In genomic region chr6:87155272-87155919, GRCh38 we compare ENCODE assay signal across 1 cellular context.
TF ChIP-seq lines count a peak whose summit lies in the region.

TSS of gene ZNF292 (plus strand) at chr6:87155565. CDS start at chr6:87155592, 27 bp downstream.

TF ChIP-seq in HepG2, 621 proteins besides CTCF, POLR2A, EP300 and RAD21 (continued from another document and continues in another):
- TF ChIP-seq MATR3 (CRISPR knock-in tag; IDR thresholded peaks at IDR 0.05) (no peak), ZBTB4 (CRISPR knock-in tag; IDR thresholded peaks at IDR 0.05; ENCODE audit: borderline replicate concordance) (peak; percentile 83; the same call in 1 of the 2 replicates), ZNF563 (CRISPR knock-in tag; IDR thresholded peaks at IDR 0.05) (peak; percentile 85; the same call in 1 of the 2 replicates), SP4 (CRISPR knock-in tag; IDR thresholded peaks at IDR 0.05) (peak; percentile 83; the same call in 1 of the 2 replicates), MYNN (CRISPR knock-in tag; IDR thresholded peaks at IDR 0.05; ENCODE audit: low read depth) (no peak), ZNF124 (CRISPR knock-in tag; IDR thresholded peaks at IDR 0.05) (peak; percentile 96), FIP1L1 (IDR thresholded peaks at IDR 0.05; ENCODE audit: borderline replicate concordance, insufficient read depth, low read depth, low read length) (no peak), NCOR1 (IDR thresholded peaks at IDR 0.05; ENCODE audit: borderline replicate concordance, low read length) (peak; percentile 71; the same call in 1 of the 2 replicates), NR1H2 (CRISPR knock-in tag; IDR thresholded peaks at IDR 0.05; ENCODE audit: borderline replicate concordance, low read depth) (peak; percentile 78; the same call in 1 of the 2 replicates), SIX1 (CRISPR knock-in tag; IDR thresholded peaks at IDR 0.05; ENCODE audit: borderline replicate concordance) (no peak), MXD3 (CRISPR knock-in tag; IDR thresholded peaks at IDR 0.05) (peak; percentile 76), POGZ (CRISPR knock-in tag; IDR thresholded peaks at IDR 0.05) (peak; percentile 94), ZBTB2 (CRISPR knock-in tag; IDR thresholded peaks at IDR 0.05; ENCODE audit: low read depth) (peak; percentile 91), ZNF749 (CRISPR knock-in tag; IDR thresholded peaks at IDR 0.05; ENCODE audit: borderline replicate concordance) (peak; percentile 82; the same call in 1 of the 2 replicates), ZNF839 (CRISPR knock-in tag; IDR thresholded peaks at IDR 0.05; ENCODE audit: borderline replicate concordance) (no peak), ZBTB1 (CRISPR knock-in tag; IDR thresholded peaks at IDR 0.05; ENCODE audit: borderline replicate concordance) (no peak), ZNF251 (CRISPR knock-in tag; IDR thresholded peaks at IDR 0.05) (peak; percentile 24; the same call in 1 of the 2 replicates), PPARG (CRISPR knock-in tag; conservative IDR thresholded peaks at IDR 0.05) (peak; percentile 65), ZNF263 (CRISPR knock-in tag; IDR thresholded peaks at IDR 0.05) (peak; percentile 10; the same call in 1 of the 2 replicates), TCF7L2 (IDR thresholded peaks at IDR 0.05; ENCODE audit: low read depth, low read length) (no peak), ZNF572 (CRISPR knock-in tag; IDR thresholded peaks at IDR 0.05) (peak; percentile 45; the same call in 1 of the 2 replicates), CC2D1A (CRISPR knock-in tag; IDR thresholded peaks at IDR 0.05) (no peak), ZNF253 (CRISPR knock-in tag; IDR thresholded peaks at IDR 0.05; ENCODE audit: borderline replicate concordance) (peak; percentile 86; the same call in 1 of the 2 replicates), TBX3 (IDR thresholded peaks at IDR 0.05; ENCODE audit: borderline replicate concordance) (peak; percentile 94), IKZF4 (CRISPR knock-in tag; IDR thresholded peaks at IDR 0.05; ENCODE audit: borderline replicate concordance, low read depth, not compliant biosample characterization) (peak; percentile 88), SALL2 (CRISPR knock-in tag; IDR thresholded peaks at IDR 0.05) (peak; percentile 92), ATRX (CRISPR knock-in tag; IDR thresholded peaks at IDR 0.05; ENCODE audit: borderline replicate concordance) (no peak), XBP1 (CRISPR knock-in tag; IDR thresholded peaks at IDR 0.05) (no peak), GTF2F1 (IDR thresholded peaks at IDR 0.05; ENCODE audit: low read length) (0 out of 2 replicates have a peak, but pooled peaks have one; percentile 52), IKZF1 (IDR thresholded peaks at IDR 0.05) (no peak), ZNF737 (CRISPR knock-in tag; IDR thresholded peaks at IDR 0.05; ENCODE audit: borderline replicate concordance) (peak; percentile 4; the same call in 1 of the 2 replicates), ZMYM3 (CRISPR knock-in tag; IDR thresholded peaks at IDR 0.05) (peak; percentile 70; the same call in 1 of the 2 replicates), ZNF431 (CRISPR knock-in tag; IDR thresholded peaks at IDR 0.05; ENCODE audit: borderline replicate concordance, low read depth) (peak; percentile 54; the same call in 1 of the 2 replicates), ZNF724P (CRISPR knock-in tag; IDR thresholded peaks at IDR 0.05; ENCODE audit: borderline replicate concordance) (peak; percentile 83; the same call in 1 of the 2 replicates), ATF7 (IDR thresholded peaks at IDR 0.05) (no peak), ATF7 (CRISPR knock-in tag; IDR thresholded peaks at IDR 0.05) (no peak; the same call in 1 of the 2 replicates), ZFP62 (CRISPR knock-in tag; IDR thresholded peaks at IDR 0.05) (no peak), ZNF564 (CRISPR knock-in tag; IDR thresholded peaks at IDR 0.05) (peak; percentile 79), ZNF121 (CRISPR knock-in tag; IDR thresholded peaks at IDR 0.05) (peak; percentile 66), RARA (CRISPR knock-in tag; IDR thresholded peaks at IDR 0.05) (peak; percentile 87)
- TF ChIP-seq, protein P1, sequence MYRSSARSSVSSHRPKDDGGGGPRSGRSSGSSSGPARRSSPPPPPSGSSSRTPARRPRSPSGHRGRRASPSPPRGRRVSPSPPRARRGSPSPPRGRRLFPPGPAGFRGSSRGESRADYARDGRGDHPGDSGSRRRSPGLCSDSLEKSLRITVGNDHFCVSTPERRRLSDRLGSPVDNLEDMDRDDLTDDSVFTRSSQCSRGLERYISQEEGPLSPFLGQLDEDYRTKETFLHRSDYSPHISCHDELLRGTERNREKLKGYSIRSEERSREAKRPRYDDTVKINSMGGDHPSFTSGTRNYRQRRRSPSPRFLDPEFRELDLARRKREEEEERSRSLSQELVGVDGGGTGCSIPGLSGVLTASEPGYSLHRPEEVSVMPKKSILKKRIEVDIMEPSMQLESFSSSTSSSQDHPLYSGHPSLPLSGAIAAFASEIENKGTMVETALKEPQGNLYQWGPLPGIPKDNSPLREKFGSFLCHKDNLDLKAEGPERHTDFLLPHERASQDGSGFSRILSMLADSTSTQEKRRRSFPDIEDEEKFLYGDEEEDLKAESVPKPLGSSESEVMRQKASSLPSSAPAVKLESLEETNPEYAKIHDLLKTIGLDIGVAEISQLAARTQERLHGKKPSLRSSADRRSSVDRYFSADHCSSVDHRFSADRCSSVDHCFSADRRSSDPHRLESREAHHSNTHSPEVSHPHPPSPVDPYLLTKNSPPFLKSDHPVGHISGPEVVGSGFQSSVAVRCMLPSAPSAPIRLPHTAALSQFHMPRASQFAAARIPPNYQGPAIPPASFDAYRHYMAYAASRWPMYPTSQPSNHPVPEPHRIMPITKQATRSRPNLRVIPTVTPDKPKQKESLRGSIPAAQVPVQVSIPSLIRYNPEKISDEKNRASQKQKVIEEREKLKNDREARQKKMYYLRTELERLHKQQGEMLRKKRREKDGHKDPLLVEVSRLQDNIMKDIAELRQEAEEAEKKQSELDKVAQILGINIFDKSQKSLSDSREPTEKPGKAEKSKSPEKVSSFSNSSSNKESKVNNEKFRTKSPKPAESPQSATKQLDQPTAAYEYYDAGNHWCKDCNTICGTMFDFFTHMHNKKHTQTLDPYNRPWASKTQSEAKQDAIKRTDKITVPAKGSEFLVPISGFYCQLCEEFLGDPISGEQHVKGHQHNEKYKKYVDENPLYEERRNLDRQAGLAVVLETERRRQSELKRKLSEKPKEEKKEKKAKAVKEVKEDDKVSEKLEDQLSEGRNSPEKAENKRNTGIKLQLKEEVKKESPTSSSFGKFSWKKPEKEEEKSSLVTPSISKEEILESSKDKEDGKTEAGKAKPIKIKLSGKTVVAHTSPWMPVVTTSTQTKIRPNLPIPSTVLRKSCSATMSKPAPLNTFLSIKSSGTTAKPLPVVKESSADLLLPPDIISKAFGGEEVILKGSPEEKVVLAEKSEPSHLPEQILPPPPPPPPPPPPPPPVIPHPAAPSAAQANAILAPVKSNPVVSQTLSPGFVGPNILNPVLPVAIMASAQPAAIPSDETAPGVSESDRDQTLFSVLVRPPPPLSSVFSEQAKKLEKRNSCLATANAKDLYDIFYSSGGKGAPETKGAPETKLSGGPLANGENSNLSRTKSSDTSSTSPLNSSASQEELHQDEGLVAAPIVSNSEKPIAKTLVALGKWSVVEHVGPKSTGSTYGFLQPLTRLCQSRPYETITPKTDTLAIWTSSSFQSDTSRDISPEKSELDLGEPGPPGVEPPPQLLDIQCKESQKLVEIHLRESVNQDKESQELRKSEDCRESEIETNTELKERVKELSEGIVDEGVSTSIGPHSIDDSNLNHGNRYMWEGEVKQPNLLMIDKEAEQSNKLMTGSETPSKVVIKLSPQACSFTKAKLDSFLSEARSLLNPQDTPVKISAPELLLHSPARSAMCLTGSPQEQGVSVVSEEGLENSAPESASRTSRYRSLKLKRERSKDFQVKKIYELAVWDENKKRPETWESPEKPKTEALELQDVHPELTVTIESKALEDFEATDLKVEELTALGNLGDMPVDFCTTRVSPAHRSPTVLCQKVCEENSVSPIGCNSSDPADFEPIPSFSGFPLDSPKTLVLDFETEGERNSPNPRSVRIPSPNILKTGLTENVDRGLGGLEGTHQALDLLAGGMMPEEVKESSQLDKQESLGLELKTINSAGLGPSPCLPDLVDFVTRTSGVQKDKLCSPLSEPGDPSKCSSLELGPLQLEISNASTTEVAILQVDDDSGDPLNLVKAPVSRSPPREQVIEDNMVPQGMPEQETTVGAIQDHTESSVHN (CRISPR knock-in tag; IDR thresholded peaks at IDR 0.05): peak; percentile 89; the same call in 1 of the 2 replicates
- TF ChIP-seq, protein P2, sequence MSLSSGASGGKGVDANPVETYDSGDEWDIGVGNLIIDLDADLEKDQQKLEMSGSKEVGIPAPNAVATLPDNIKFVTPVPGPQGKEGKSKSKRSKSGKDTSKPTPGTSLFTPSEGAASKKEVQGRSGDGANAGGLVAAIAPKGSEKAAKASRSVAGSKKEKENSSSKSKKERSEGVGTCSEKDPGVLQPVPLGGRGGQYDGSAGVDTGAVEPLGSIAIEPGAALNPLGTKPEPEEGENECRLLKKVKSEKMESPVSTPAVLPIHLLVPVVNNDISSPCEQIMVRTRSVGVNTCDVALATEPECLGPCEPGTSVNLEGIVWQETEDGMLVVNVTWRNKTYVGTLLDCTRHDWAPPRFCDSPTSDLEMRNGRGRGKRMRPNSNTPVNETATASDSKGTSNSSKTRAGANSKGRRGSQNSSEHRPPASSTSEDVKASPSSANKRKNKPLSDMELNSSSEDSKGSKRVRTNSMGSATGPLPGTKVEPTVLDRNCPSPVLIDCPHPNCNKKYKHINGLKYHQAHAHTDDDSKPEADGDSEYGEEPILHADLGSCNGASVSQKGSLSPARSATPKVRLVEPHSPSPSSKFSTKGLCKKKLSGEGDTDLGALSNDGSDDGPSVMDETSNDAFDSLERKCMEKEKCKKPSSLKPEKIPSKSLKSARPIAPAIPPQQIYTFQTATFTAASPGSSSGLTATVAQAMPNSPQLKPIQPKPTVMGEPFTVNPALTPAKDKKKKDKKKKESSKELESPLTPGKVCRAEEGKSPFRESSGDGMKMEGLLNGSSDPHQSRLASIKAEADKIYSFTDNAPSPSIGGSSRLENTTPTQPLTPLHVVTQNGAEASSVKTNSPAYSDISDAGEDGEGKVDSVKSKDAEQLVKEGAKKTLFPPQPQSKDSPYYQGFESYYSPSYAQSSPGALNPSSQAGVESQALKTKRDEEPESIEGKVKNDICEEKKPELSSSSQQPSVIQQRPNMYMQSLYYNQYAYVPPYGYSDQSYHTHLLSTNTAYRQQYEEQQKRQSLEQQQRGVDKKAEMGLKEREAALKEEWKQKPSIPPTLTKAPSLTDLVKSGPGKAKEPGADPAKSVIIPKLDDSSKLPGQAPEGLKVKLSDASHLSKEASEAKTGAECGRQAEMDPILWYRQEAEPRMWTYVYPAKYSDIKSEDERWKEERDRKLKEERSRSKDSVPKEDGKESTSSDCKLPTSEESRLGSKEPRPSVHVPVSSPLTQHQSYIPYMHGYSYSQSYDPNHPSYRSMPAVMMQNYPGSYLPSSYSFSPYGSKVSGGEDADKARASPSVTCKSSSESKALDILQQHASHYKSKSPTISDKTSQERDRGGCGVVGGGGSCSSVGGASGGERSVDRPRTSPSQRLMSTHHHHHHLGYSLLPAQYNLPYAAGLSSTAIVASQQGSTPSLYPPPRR (CRISPR knock-in tag; IDR thresholded peaks at IDR 0.05; ENCODE audit: borderline replicate concordance): peak; percentile 90
- TF ChIP-seq, protein P3, sequence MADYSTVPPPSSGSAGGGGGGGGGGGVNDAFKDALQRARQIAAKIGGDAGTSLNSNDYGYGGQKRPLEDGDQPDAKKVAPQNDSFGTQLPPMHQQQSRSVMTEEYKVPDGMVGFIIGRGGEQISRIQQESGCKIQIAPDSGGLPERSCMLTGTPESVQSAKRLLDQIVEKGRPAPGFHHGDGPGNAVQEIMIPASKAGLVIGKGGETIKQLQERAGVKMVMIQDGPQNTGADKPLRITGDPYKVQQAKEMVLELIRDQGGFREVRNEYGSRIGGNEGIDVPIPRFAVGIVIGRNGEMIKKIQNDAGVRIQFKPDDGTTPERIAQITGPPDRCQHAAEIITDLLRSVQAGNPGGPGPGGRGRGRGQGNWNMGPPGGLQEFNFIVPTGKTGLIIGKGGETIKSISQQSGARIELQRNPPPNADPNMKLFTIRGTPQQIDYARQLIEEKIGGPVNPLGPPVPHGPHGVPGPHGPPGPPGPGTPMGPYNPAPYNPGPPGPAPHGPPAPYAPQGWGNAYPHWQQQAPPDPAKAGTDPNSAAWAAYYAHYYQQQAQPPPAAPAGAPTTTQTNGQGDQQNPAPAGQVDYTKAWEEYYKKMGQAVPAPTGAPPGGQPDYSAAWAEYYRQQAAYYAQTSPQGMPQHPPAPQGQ (CRISPR knock-in tag; IDR thresholded peaks at IDR 0.05; ENCODE audit: borderline replicate concordance): peak; percentile 24; the same call in 1 of the 2 replicates
- TF ChIP-seq, protein P4, sequence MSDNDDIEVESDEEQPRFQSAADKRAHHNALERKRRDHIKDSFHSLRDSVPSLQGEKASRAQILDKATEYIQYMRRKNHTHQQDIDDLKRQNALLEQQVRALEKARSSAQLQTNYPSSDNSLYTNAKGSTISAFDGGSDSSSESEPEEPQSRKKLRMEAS (IDR thresholded peaks at IDR 0.05): peak; percentile 99
